In the genomic region with DNA sequence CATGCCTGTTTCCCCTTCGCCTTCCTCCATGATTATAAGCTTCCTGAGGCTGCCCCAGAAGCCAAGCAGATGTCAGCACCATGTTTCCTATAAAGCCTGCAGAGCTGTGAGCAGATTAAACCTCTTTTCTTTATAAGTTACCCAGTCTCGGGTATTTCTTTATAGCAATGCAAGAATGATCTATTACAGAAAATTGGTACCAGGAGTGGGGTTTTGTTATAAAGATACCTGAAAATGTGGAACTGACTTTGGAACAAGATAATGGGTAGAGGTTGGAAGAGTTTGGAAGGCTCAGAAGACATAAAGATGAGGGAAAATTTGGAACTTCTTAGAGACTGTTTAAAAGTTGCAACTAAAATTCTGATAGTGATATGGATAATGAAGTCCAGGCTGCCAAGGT, we compare ENCODE assay signal across 39 cellular contexts.
"Had no signal": no experiment of that assay in that cellular context is flagged by ENCODE, and none has a peak within 500 bp of the region (broad histone marks: within the 10 kb centered on the region; RNA-seq: fewer than 3 reads in every experiment).

No MANE protein-coding gene starts in this region.

- H3K4me1 ChIP-seq: ascending aorta, breast epithelium had no signal

- DNase-seq: activated effector memory CD4-positive, alpha-beta T cell treated with anti-CD3 and anti-CD28 coated beads, Interleukin-2, amount 50 U/mL, for 16 hours; activated effector memory CD4-positive, alpha-beta T cell treated with Interleukin-2 at 50 U/mL for 16 hours; activated gamma-delta T cell; activated gamma-delta T cell treated with Interleukin-2 at 50 U/mL for 16 hours; activated naive CD4-positive, alpha-beta T cell; activated naive CD4-positive, alpha-beta T cell treated with anti-CD3 and anti-CD28 coated beads for 36 hours; activated naive CD4-positive, alpha-beta T cell treated with anti-CD3 and anti-CD28 coated beads, Interleukin-2, amount 10 ng/mL, durations not matched to agents 7 days and 5 days; activated naive CD4-positive, alpha-beta T cell treated with anti-CD3 and anti-CD28 coated beads, Interleukin-2, amount 50 U/mL, for 16 hours; activated naive CD4-positive, alpha-beta T cell treated with Interleukin-2 at 50 U/mL for 16 hours; activated naive CD8-positive, alpha-beta T cell treated with anti-CD3 and anti-CD28 coated beads for 36 hours; activated naive CD8-positive, alpha-beta T cell treated with anti-CD3 and anti-CD28 coated beads, Interleukin-2, amount 10 ng/mL, durations not matched to agents 7 days and 5 days; activated naive CD8-positive, alpha-beta T cell treated with anti-CD3 and anti-CD28 coated beads, Interleukin-2, amount 50 U/mL, for 24 hours; activated T-cell treated with anti-CD3 and anti-CD28 coated beads, Interleukin-2, amount 50 U/mL, for 1 hour; activated T-cell treated with anti-CD3 and anti-CD28 coated beads, Interleukin-2, amount 50 U/mL, for 24 hours; activated T-cell treated with anti-CD3 and anti-CD28 coated beads, Interleukin-2, amount 50 U/mL, for 4 hours; activated T-cell treated with anti-CD3 and anti-CD28 coated beads, Interleukin-2, amount 50 U/mL, for 48 hours; activated T-cell treated with anti-CD3 and anti-CD28 coated beads, Interleukin-2, amount 50 U/mL, for 72 hours; adrenal gland; amniotic stem cell; amygdala; aorta; body of pancreas; brain microvascular endothelial cell; caudate nucleus; central memory CD4-positive, alpha-beta T cell; cerebellar nuclear complex had no signal

- H3K27me3 Mint-ChIP-seq: activated naive CD4-positive, alpha-beta T cell treated with anti-CD3 and anti-CD28 coated beads, Interleukin-2, amount 50 U/mL, for 24 hours; activated naive CD8-positive, alpha-beta T cell; activated T-cell treated with anti-CD3 and anti-CD28 coated beads, Interleukin-2, amount 50 U/mL, for 24 hours; activated T-helper 17 cell treated with anti-CD3 and anti-CD28 coated beads, Interleukin-2, amount 50 U/mL, for 72 hours; central memory CD8-positive, alpha-beta T cell had no signal

- H3K27me3 ChIP-seq: adrenal gland, ascending aorta, body of pancreas, brain microvascular endothelial cell, breast epithelium had no signal

- H3K4me3 ChIP-seq: adrenal gland, ascending aorta, body of pancreas, breast epithelium, cardiac muscle cell had no signal

- ATAC-seq: activated naive CD4-positive, alpha-beta T cell treated with anti-CD3 and anti-CD28 coated beads, Interleukin-2, amount 50 U/mL, for 72 hours; activated naive CD8-positive, alpha-beta T cell treated with anti-CD3 and anti-CD28 coated beads, Interleukin-2, amount 50 U/mL, for 24 hours; activated T-cell treated with anti-CD3 and anti-CD28 coated beads, Interleukin-2, amount 50 U/mL, for 4 hours; activated T-cell treated with anti-CD3 and anti-CD28 coated beads, Interleukin-2, amount 50 U/mL, for 72 hours; activated T-helper 17 cell treated with anti-CD3 and anti-CD28 coated beads, Interleukin-2, amount 50 U/mL, for 72 hours; body of pancreas had no signal

- H3K4me3 Mint-ChIP-seq: activated naive CD4-positive, alpha-beta T cell treated with anti-CD3 and anti-CD28 coated beads for 36 hours; activated naive CD4-positive, alpha-beta T cell treated with anti-CD3 and anti-CD28 coated beads, Interleukin-2, amount 10 ng/mL, durations not matched to agents 7 days and 5 days; activated naive CD4-positive, alpha-beta T cell treated with anti-CD3 and anti-CD28 coated beads, Interleukin-2, amount 50 U/mL, for 24 hours; activated naive CD8-positive, alpha-beta T cell; activated naive CD8-positive, alpha-beta T cell treated with anti-CD3 and anti-CD28 coated beads for 36 hours; activated naive CD8-positive, alpha-beta T cell treated with anti-CD3 and anti-CD28 coated beads, Interleukin-2, amount 10 ng/mL, durations not matched to agents 7 days and 5 days; activated naive CD8-positive, alpha-beta T cell treated with anti-CD3 and anti-CD28 coated beads, Interleukin-2, amount 50 U/mL, for 24 hours; activated T-cell treated with anti-CD3 and anti-CD28 coated beads, Interleukin-2, amount 50 U/mL, for 24 hours; activated T-cell treated with anti-CD3 and anti-CD28 coated beads, Interleukin-2, amount 50 U/mL, for 4 hours; activated T-cell treated with anti-CD3 and anti-CD28 coated beads, Interleukin-2, amount 50 U/mL, for 72 hours; activated T-helper 1 cell treated with anti-CD3 and anti-CD28 coated beads, Interleukin-12 subunit alpha, Interleukin-12 subunit beta, Interleukin-2, Interleukin-4 antibody, amounts not matched to agents 30 ng/mL and 10 ng/mL and 1 ng/mL, durations not matched to agents 14 hours and 24 hours and 36 hours; activated T-helper 17 cell treated with anti-CD3 and anti-CD28 coated beads, Interleukin-2, amount 50 U/mL, for 72 hours; brain; central memory CD8-positive, alpha-beta T cell had no signal

- H3K27ac ChIP-seq: adrenal gland, ascending aorta, body of pancreas, brain microvascular endothelial cell, breast epithelium, cardiac muscle cell had no signal

- H3K27ac Mint-ChIP-seq: activated naive CD4-positive, alpha-beta T cell treated with anti-CD3 and anti-CD28 coated beads for 36 hours; activated naive CD4-positive, alpha-beta T cell treated with anti-CD3 and anti-CD28 coated beads, Interleukin-2, amount 10 ng/mL, durations not matched to agents 7 days and 5 days; activated naive CD4-positive, alpha-beta T cell treated with anti-CD3 and anti-CD28 coated beads, Interleukin-2, amount 50 U/mL, for 24 hours; activated naive CD4-positive, alpha-beta T cell treated with anti-CD3 and anti-CD28 coated beads, Interleukin-2, amount 50 U/mL, for 72 hours; activated naive CD8-positive, alpha-beta T cell; activated naive CD8-positive, alpha-beta T cell treated with anti-CD3 and anti-CD28 coated beads for 36 hours; activated naive CD8-positive, alpha-beta T cell treated with anti-CD3 and anti-CD28 coated beads, Interleukin-2, amount 10 ng/mL, durations not matched to agents 7 days and 5 days; activated naive CD8-positive, alpha-beta T cell treated with anti-CD3 and anti-CD28 coated beads, Interleukin-2, amount 50 U/mL, for 24 hours; activated T-cell treated with anti-CD3 and anti-CD28 coated beads, Interleukin-2, amount 50 U/mL, for 24 hours; activated T-cell treated with anti-CD3 and anti-CD28 coated beads, Interleukin-2, amount 50 U/mL, for 72 hours; activated T-helper 1 cell treated with anti-CD3 and anti-CD28 coated beads, Interleukin-12 subunit alpha, Interleukin-12 subunit beta, Interleukin-2, Interleukin-4 antibody, amounts not matched to agents 30 ng/mL and 10 ng/mL and 1 ng/mL, durations not matched to agents 14 hours and 24 hours and 36 hours; activated T-helper 17 cell treated with anti-CD3 and anti-CD28 coated beads, Interleukin-2, amount 50 U/mL, for 72 hours; activated T-helper 2 cell treated with anti-CD3 and anti-CD28 coated beads, Interferon-gamma antibody, Interleukin-2, Interleukin-4, amounts not matched to agents 10 μg/mL and 5 μg/mL and 100 μg/mL, durations not matched to agents 14 hours and 24 hours and 36 hours; brain had no signal

- H3K9me3 ChIP-seq: adrenal gland, body of pancreas had no signal

- FAIRE-seq: astrocyte, bronchial epithelial cell had no signal

- H3K36me3 ChIP-seq: adrenal gland, ascending aorta, brain microvascular endothelial cell, breast epithelium, cardiac muscle cell had no signal
